Comparison of ENCODE assay signal across 1 cellular context in the genomic region with DNA sequence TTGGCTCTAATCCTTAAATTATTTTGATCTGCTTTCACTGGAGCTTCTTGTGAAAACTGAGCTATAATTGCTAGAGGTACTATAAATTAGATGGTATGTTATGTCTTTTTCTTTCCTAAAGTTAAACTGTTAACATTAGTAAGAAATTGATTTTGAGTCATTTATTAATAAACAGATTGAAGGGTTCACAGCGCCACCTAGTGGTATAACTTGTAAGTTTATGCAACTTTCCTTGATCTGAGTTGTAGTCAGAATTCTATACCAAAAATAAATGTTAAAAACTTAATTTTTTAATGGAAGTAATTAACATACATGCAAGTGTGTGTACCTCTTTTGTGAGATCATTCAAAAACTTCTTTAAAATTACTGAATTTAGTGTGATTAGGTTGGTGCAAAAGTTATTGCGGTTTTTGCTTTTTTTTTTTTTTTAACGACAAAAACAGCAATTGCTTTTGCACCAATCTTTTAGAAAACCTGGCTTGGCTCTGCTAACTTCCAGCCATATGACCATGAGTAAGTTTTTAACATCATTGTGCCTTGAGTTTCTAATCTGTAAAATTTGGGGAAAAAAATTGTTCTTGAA.
TF ChIP-seq lines count a peak whose summit lies in the region.

No MANE protein-coding gene starts in this region.

TF ChIP-seq in WTC11, 78 proteins besides CTCF, POLR2A, EP300 and RAD21 (continued from another document):
- TF ChIP-seq, protein P1, sequence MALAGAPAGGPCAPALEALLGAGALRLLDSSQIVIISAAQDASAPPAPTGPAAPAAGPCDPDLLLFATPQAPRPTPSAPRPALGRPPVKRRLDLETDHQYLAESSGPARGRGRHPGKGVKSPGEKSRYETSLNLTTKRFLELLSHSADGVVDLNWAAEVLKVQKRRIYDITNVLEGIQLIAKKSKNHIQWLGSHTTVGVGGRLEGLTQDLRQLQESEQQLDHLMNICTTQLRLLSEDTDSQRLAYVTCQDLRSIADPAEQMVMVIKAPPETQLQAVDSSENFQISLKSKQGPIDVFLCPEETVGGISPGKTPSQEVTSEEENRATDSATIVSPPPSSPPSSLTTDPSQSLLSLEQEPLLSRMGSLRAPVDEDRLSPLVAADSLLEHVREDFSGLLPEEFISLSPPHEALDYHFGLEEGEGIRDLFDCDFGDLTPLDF (CRISPR knock-in tag; IDR thresholded peaks at IDR 0.05): no peak
